17 cellular contexts compared by ENCODE assay signal in genomic region chr12:46049665-46050064, GRCh38.
"Had no signal": no experiment of that assay in that cellular context is flagged by ENCODE, and none has a peak within 500 bp of the region (broad histone marks: within the 10 kb centered on the region; RNA-seq: fewer than 3 reads in every experiment).

No MANE protein-coding gene starts in this region.

- H3K27me3 Mint-ChIP-seq: type B pancreatic cell had no signal

- H3K9me3 ChIP-seq: prostate gland had no signal

- H3K4me3 Mint-ChIP-seq: activated CD4-positive, alpha-beta T cell treated with anti-CD3 and anti-CD28 coated beads for 36 hours; activated CD8-positive, alpha-beta T cell treated with anti-CD3 and anti-CD28 coated beads, Interleukin-2, amount 10 ng/mL, durations not matched to agents 7 days and 5 days; activated naive CD8-positive, alpha-beta T cell treated with anti-CD3 and anti-CD28 coated beads, Interleukin-2, amount 50 U/mL, for 24 hours; activated T-helper 1 cell treated with anti-CD3 and anti-CD28 coated beads, Interleukin-12 subunit alpha, Interleukin-12 subunit beta, Interleukin-2, Interleukin-4 antibody, amounts not matched to agents 30 ng/mL and 10 ng/mL and 1 ng/mL, durations not matched to agents 14 hours and 24 hours and 36 hours; naive thymus-derived CD4-positive, alpha-beta T cell; type B pancreatic cell had no signal

- H3K4me1 Mint-ChIP-seq: activated CD4-positive, alpha-beta T cell treated with anti-CD3 and anti-CD28 coated beads for 36 hours; activated naive CD8-positive, alpha-beta T cell treated with anti-CD3 and anti-CD28 coated beads, Interleukin-2, amount 50 U/mL, for 24 hours; naive thymus-derived CD4-positive, alpha-beta T cell had no signal

- H3K27ac ChIP-seq: ascending aorta, esophagus squamous epithelium, foreskin keratinocyte, prostate gland, suprapubic skin had no signal

- FAIRE-seq: islet of Langerhans had no signal

- H3K27ac Mint-ChIP-seq: activated CD4-positive, alpha-beta T cell treated with anti-CD3 and anti-CD28 coated beads for 36 hours; activated CD8-positive, alpha-beta T cell treated with anti-CD3 and anti-CD28 coated beads, Interleukin-2, amount 10 ng/mL, durations not matched to agents 7 days and 5 days; activated naive CD8-positive, alpha-beta T cell treated with anti-CD3 and anti-CD28 coated beads, Interleukin-2, amount 50 U/mL, for 24 hours; activated T-helper 1 cell treated with anti-CD3 and anti-CD28 coated beads, Interleukin-12 subunit alpha, Interleukin-12 subunit beta, Interleukin-2, Interleukin-4 antibody, amounts not matched to agents 30 ng/mL and 10 ng/mL and 1 ng/mL, durations not matched to agents 14 hours and 24 hours and 36 hours; naive thymus-derived CD4-positive, alpha-beta T cell; type B pancreatic cell had no signal

- ATAC-seq: activated CD4-positive, alpha-beta T cell treated with anti-CD3 and anti-CD28 coated beads for 36 hours; activated CD8-positive, alpha-beta T cell treated with anti-CD3 and anti-CD28 coated beads, Interleukin-2, amount 10 ng/mL, durations not matched to agents 7 days and 5 days; activated naive CD8-positive, alpha-beta T cell treated with anti-CD3 and anti-CD28 coated beads, Interleukin-2, amount 50 U/mL, for 24 hours; naive thymus-derived CD4-positive, alpha-beta T cell; sciatic nerve; stimulated activated naive CD8-positive, alpha-beta T cell treated with anti-CD3 and anti-CD28 coated beads, Interleukin-15, Interleukin-2, amounts not matched to agents 100 U/mL and 50 U/mL, for 24 hours had no signal

- H3K27me3 ChIP-seq: ascending aorta, esophagus squamous epithelium had no signal

- H3K4me3 ChIP-seq: ascending aorta, esophagus squamous epithelium, prostate gland, suprapubic skin had no signal

- H3K36me3 Mint-ChIP-seq: type B pancreatic cell had no signal

- H3K4me1 ChIP-seq: ascending aorta, esophagus squamous epithelium, foreskin keratinocyte, prostate gland, suprapubic skin had no signal

- H3K36me3 ChIP-seq: ascending aorta, esophagus squamous epithelium, prostate gland, suprapubic skin had no signal

- DNase-seq: activated CD4-positive, alpha-beta T cell treated with anti-CD3 and anti-CD28 coated beads for 36 hours; activated CD8-positive, alpha-beta T cell treated with anti-CD3 and anti-CD28 coated beads, Interleukin-2, amount 10 ng/mL, durations not matched to agents 7 days and 5 days; activated naive CD4-positive, alpha-beta T cell treated with Interleukin-2 at 50 U/mL for 16 hours; activated naive CD8-positive, alpha-beta T cell treated with anti-CD3 and anti-CD28 coated beads, Interleukin-2, amount 50 U/mL, for 24 hours; esophagus squamous epithelium; foreskin keratinocyte; naive thymus-derived CD4-positive, alpha-beta T cell; stimulated activated CD4-positive, alpha-beta T cell treated with anti-CD3 and anti-CD28 coated beads, Interleukin-4, amount 100 ng/mL, for 1 hour; stimulated activated CD8-positive, alpha-beta memory T cell treated with anti-CD3 and anti-CD28 coated beads, Interleukin-4, amount 100 ng/mL, for 48 hours; stimulated activated naive CD8-positive, alpha-beta T cell treated with anti-CD3 and anti-CD28 coated beads, Interleukin-15, Interleukin-2, amounts not matched to agents 100 U/mL and 50 U/mL, for 24 hours had no signal
